1 cellular context compared by ENCODE assay signal in genomic region chr5:157025093-157025698, GRCh38.
TF ChIP-seq lines count a peak whose summit lies in the region.

No MANE protein-coding gene starts in this region.

TF ChIP-seq in GM12878, 131 proteins besides CTCF, POLR2A, EP300 and RAD21 (continued from another document):
- TF ChIP-seq CUX1 (IDR thresholded peaks at IDR 0.05; ENCODE audit: insufficient replicate concordance, low read depth, low read length) (no peak), JUND (IDR thresholded peaks at IDR 0.05; ENCODE audit: low read depth, low read length) (no peak), MEF2B (IDR thresholded peaks at IDR 0.05; ENCODE audit: partially characterized antibody, poor library complexity, severe bottlenecking) (peak; percentile 15), ZBTB11 (CRISPR knock-in tag; IDR thresholded peaks at IDR 0.05) (no peak), ZNF592 (IDR thresholded peaks at IDR 0.05) (no peak), ASH2L (IDR thresholded peaks at IDR 0.05; ENCODE audit: borderline replicate concordance, low read depth) (no peak), ZBTB40 (IDR thresholded peaks at IDR 0.05; ENCODE audit: borderline replicate concordance) (no peak), CREB1 (IDR thresholded peaks at IDR 0.05; ENCODE audit: low read depth) (no peak), NBN (IDR thresholded peaks at IDR 0.05) (peak; percentile 40; the same call in 1 of the 2 replicates), IRF5 (IDR thresholded peaks at IDR 0.05; ENCODE audit: borderline replicate concordance) (no peak), MAX (IDR thresholded peaks at IDR 0.05; ENCODE audit: low read depth, low read length) (no peak), PRDM15 (CRISPR knock-in tag; IDR thresholded peaks at IDR 0.05) (no peak), CBX3 (IDR thresholded peaks at IDR 0.05; ENCODE audit: borderline replicate concordance, low read depth) (no peak), SRF (IDR thresholded peaks at IDR 0.05; ENCODE audit: low read depth in 2 of 2, low read length in 2 of 2) (no peak), PBX3 (IDR thresholded peaks at IDR 0.05; ENCODE audit: insufficient replicate concordance, low read depth, low read length) (no peak), RCOR1 (conservative IDR thresholded peaks at IDR 0.05; ENCODE audit: low read depth, low read length) (no peak), MYC (IDR thresholded peaks at IDR 0.05; ENCODE audit: insufficient read depth, insufficient read length, insufficient replicate concordance, low read length, severe bottlenecking) (no peak), EGR1 (IDR thresholded peaks at IDR 0.05; ENCODE audit: borderline replicate concordance in 1 of 2, low read depth in 2 of 2, low read length in 2 of 2) (no peak), ZNF24 (IDR thresholded peaks at IDR 0.05) (no peak), ZZZ3 (IDR thresholded peaks at IDR 0.05; ENCODE audit: control insufficient read depth, insufficient read length, low read depth) (no peak), NFXL1 (IDR thresholded peaks at IDR 0.05; ENCODE audit: borderline replicate concordance) (no peak), SPI1 (IDR thresholded peaks at IDR 0.05; ENCODE audit: borderline replicate concordance, insufficient read depth, low read depth, low read length) (no peak), PML (IDR thresholded peaks at IDR 0.05; ENCODE audit: low read length) (no peak), RUNX3 (IDR thresholded peaks at IDR 0.05; ENCODE audit: low read length) (peak; percentile 32; the same call in 1 of the 2 replicates)
